Comparison of ENCODE assay signal across 12 cellular contexts in the genomic region with DNA sequence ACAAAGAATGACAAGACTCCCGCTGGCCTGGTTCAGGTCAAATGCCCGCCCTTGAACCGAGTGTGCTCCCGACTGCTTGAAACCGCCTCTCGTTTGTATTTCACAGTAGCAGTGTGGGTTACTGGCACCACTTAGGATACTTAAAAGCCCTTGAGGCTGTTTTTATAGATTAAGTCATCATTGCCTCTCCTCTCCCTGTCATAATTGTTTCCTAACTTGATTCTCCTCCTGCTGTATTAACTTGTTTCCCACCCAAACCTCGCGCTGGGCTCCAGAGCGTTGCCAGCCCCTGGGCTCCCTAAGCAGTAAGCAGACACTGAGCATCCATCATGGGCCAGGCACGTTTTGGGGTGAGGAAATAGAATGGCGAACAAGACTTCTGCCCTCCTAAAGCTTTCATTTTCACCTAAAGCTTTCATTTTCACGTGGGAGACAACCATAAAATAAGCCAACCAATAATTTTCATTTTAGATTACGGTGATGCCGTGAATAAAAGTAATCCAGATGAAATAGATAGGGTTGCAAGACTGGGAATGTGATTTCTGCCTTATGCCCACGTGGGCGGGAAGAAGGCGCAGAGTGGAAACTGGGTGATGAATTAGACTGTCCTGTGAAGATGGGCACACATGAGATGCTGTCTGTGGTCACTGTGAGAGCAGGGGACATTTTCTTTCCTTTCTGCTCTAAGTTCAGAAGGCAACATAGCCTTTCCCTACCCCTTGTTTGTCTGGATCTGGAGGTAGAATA.
DNase-seq lines count a peak whose midpoint lies in the region; ATAC-seq lines count a peak whose summit lies in the region.
"Had no signal": no experiment of that assay in that cellular context is flagged by ENCODE, and none has a peak within 500 bp of the region (broad histone marks: within the 10 kb centered on the region; RNA-seq: fewer than 3 reads in every experiment).

No MANE protein-coding gene starts in this region.

- no CpG with 5 or more reads among the region's 17 CpGs for WGBS in neuronal stem cell (ENCODE audit: extremely low coverage in 2 of 2, insufficient read length in 2 of 2, insufficient replicate concordance in 1 of 2), 2 donors

- peaks cover 13 to 74% of the 10 kb centered on the region in 2 donors for H3K36me3 ChIP-seq in neuronal stem cell (replicated peaks in 1 of 2; ENCODE audit: control insufficient read depth in 2 of 2, insufficient read depth in 2 of 2, low read length in 2 of 2)
- H3K36me3 ChIP-seq: neural progenitor cell had no signal

- peak overlapping the region; percentile 0 for H3K9ac ChIP-seq in neuronal stem cell (ENCODE audit: low read depth, low read length, poor library complexity)
- H3K9ac ChIP-seq: neural progenitor cell had no signal

- H3K27ac Mint-ChIP-seq in activated CD4-positive, alpha-beta T cell treated with anti-CD3 and anti-CD28 coated beads, Interleukin-2, amount 10 ng/mL, durations not matched to agents 7 days and 5 days, result peak overlapping the region; percentile 85
- peak overlapping the region; percentile 97 for H3K27ac Mint-ChIP-seq in central memory CD8-positive, alpha-beta T cell (ENCODE audit: low read depth)
- H3K27ac Mint-ChIP-seq: neural progenitor cell had no signal

- no peak overlapping the region for H2BK120ac ChIP-seq in neuronal stem cell (ENCODE audit: low read depth, low read length)

- no peak overlapping the region for H2BK5ac ChIP-seq in neuronal stem cell (ENCODE audit: low read length)

- H3K14ac ChIP-seq in neuronal stem cell (ENCODE audit: low read length), result no peak overlapping the region

- no peak overlapping the region for H3K23ac ChIP-seq in neuronal stem cell (ENCODE audit: low read depth, low read length, poor library complexity)

- no peak overlapping the region for H2BK12ac ChIP-seq in neuronal stem cell (ENCODE audit: low read length)

- DNase-seq in activated CD4-positive, alpha-beta T cell treated with anti-CD3 and anti-CD28 coated beads, Interleukin-2, amount 10 ng/mL, durations not matched to agents 7 days and 5 days, result no peak
- DNase-seq in activated CD4-positive, alpha-beta T cell treated with anti-CD3 and anti-CD28 coated beads, Interleukin-2, amount 50 U/mL, for 1 hour, result no peak
- peak; percentile 54 for DNase-seq in NCI-H2107 (lab: John Stamatoyannopoulos, UW)
- DNase-seq in central memory CD8-positive, alpha-beta T cell (ENCODE audit: low spot score in 2 of 2), result no peak
- DNase-seq in neuronal stem cell (ENCODE audit: low spot score), result no peak
- DNase-seq in NCI-H524 treated with DMSO at 0.1 percent for 48 hours (lab: John Stamatoyannopoulos, UW), result no peak
- DNase-seq in NCI-H526 (lab: John Stamatoyannopoulos, UW), result no peak
- no peak for DNase-seq in NCI-H446 (lab: John Stamatoyannopoulos, UW)
- DNase-seq: caudate nucleus, NCI-H69 had no signal

- H3K27ac ChIP-seq in neuronal stem cell (replicated peaks; ENCODE audit: low read length), result no peak overlapping the region
- H3K27ac ChIP-seq: esophagus muscularis mucosa, neural progenitor cell had no signal

- POLR2A ChIA-PET in activated CD4-positive, alpha-beta T cell treated with anti-CD3 and anti-CD28 coated beads, Interleukin-2, amount 10 ng/mL, durations not matched to agents 7 days and 5 days (lab: Charles Lee), result no interaction called here

- no peaks in the 10 kb centered on the region for H3K27me3 ChIP-seq in neuronal stem cell (ENCODE audit: control insufficient read depth in 3 of 3, insufficient read depth in 3 of 3, low read depth in 1 of 3, low read length in 3 of 3)
- H3K27me3 ChIP-seq: esophagus muscularis mucosa, neural progenitor cell had no signal

- H3K4me1 Mint-ChIP-seq in activated CD4-positive, alpha-beta T cell treated with anti-CD3 and anti-CD28 coated beads, Interleukin-2, amount 10 ng/mL, durations not matched to agents 7 days and 5 days, result peaks cover 54% of the 10 kb centered on the region
- peaks cover 63% of the 10 kb centered on the region for H3K4me1 Mint-ChIP-seq in central memory CD8-positive, alpha-beta T cell
- H3K4me1 Mint-ChIP-seq: neural progenitor cell had no signal

- no peaks in the 10 kb centered on the region for H3K4me1 ChIP-seq in neuronal stem cell (ENCODE audit: control insufficient read depth in 2 of 2, insufficient read depth in 1 of 2, low read depth in 1 of 2, low read length in 2 of 2)
- H3K4me1 ChIP-seq: neural progenitor cell had no signal

- no peak for ATAC-seq in central memory CD8-positive, alpha-beta T cell (replicated peaks; ENCODE audit: extremely low read depth, poor library complexity, severe bottlenecking)

- H3K4ac ChIP-seq in neuronal stem cell (ENCODE audit: low read length), result no peak overlapping the region

- H3K9me3 Mint-ChIP-seq in activated CD4-positive, alpha-beta T cell treated with anti-CD3 and anti-CD28 coated beads, Interleukin-2, amount 10 ng/mL, durations not matched to agents 7 days and 5 days, result no peaks in the 10 kb centered on the region
- no peaks in the 10 kb centered on the region for H3K9me3 Mint-ChIP-seq in central memory CD8-positive, alpha-beta T cell
- H3K9me3 Mint-ChIP-seq: neural progenitor cell had no signal

- H3K27me3 Mint-ChIP-seq in activated CD4-positive, alpha-beta T cell treated with anti-CD3 and anti-CD28 coated beads, Interleukin-2, amount 10 ng/mL, durations not matched to agents 7 days and 5 days, result no peaks in the 10 kb centered on the region
- no peaks in the 10 kb centered on the region for H3K27me3 Mint-ChIP-seq in central memory CD8-positive, alpha-beta T cell

- H3K4me3 Mint-ChIP-seq in activated CD4-positive, alpha-beta T cell treated with anti-CD3 and anti-CD28 coated beads, Interleukin-2, amount 10 ng/mL, durations not matched to agents 7 days and 5 days, result no peak overlapping the region
- peak overlapping the region; percentile 50 for H3K4me3 Mint-ChIP-seq in central memory CD8-positive, alpha-beta T cell
- H3K4me3 Mint-ChIP-seq: neural progenitor cell had no signal

- no peak overlapping the region for H2AK5ac ChIP-seq in neuronal stem cell (ENCODE audit: low read depth, low read length)

- H4K8ac ChIP-seq in neuronal stem cell (ENCODE audit: low read depth, low read length), result no peak overlapping the region

- H3K79me1 ChIP-seq in neuronal stem cell (ENCODE audit: low read depth, low read length), result peaks cover 9% of the 10 kb centered on the region

- CTCF ChIA-PET in activated CD4-positive, alpha-beta T cell treated with anti-CD3 and anti-CD28 coated beads, Interleukin-2, amount 10 ng/mL, durations not matched to agents 7 days and 5 days (lab: Charles Lee), result interaction anchor here (0.7 to 1.8 kb wide), 4 partner anchors 14 to 44 kb away, joined by 3 to 10 read pairs (median 4); no protein-coding TSS in a partner anchor

- peaks cover 0 to 2% of the 10 kb centered on the region in 2 donors for H3K9me3 ChIP-seq in neuronal stem cell (replicated peaks in 1 of 2; ENCODE audit: control insufficient read depth in 2 of 2, insufficient read depth in 1 of 2, low read depth in 1 of 2, low read length in 2 of 2)
- H3K9me3 ChIP-seq: esophagus muscularis mucosa had no signal

- H3K4me3 ChIP-seq in neuronal stem cell (ENCODE audit: low read length in 2 of 2), result no peak overlapping the region
- H3K4me3 ChIP-seq: esophagus muscularis mucosa, neural progenitor cell had no signal

- no peak overlapping the region for H3K18ac ChIP-seq in neuronal stem cell (ENCODE audit: low read length)

- H3K36me3 Mint-ChIP-seq in activated CD4-positive, alpha-beta T cell treated with anti-CD3 and anti-CD28 coated beads, Interleukin-2, amount 10 ng/mL, durations not matched to agents 7 days and 5 days (ENCODE audit: low read depth), result peaks cover 61% of the 10 kb centered on the region
- peaks cover 68% of the 10 kb centered on the region for H3K36me3 Mint-ChIP-seq in central memory CD8-positive, alpha-beta T cell (ENCODE audit: insufficient read depth)

- H2BK15ac ChIP-seq in neuronal stem cell (ENCODE audit: low read length), result no peak overlapping the region

- no peak overlapping the region for H3K4me2 ChIP-seq in neuronal stem cell (ENCODE audit: insufficient read depth, low read length, poor library complexity, severe bottlenecking)
- H3K4me2 ChIP-seq: neural progenitor cell had no signal

- no peak overlapping the region for H4K91ac ChIP-seq in neuronal stem cell (ENCODE audit: low read depth, low read length, poor library complexity)

- no peak overlapping the region for H2AFZ ChIP-seq in neuronal stem cell (ENCODE audit: low read length)
- H2AFZ ChIP-seq: neural progenitor cell had no signal
